Comparison of ENCODE assay signal across 10 cellular contexts in the genomic region with DNA sequence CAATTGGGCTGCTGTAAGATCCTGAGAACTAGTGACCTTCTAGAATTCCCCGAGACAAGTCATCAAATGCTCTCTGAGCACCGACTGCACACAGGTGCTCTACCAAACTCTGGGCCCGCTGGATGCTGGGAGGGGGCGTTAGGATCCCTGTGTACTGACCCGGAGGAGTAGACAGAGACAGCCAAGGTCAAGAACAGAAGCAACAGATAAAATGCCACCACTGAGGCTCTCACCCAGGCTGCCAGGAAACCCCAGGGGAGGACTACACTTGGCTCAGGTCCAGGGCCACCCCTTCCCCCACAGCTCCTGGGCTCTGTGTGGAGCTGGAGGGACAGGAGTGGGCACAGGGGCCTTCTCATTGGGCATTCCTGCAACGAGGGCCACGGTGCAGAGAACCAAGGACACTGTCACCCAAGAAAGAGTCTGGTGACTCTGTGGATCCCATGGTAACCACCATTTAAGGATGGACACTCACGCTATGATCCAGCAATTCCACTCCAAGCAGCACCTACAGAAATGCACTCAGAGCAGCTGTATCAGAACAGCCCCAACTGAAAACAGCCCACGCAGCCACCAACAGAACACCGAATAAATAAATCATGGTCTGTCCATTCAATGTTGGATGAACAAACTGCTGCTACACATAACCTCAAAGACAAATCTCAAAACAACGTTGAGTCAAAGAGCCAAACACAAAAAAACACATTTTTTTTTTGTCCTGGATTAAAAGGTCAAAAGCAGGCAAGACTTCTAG. TPM values are rescaled to one million over a fixed set of nuclear protein-coding genes. Genes with fewer than 3 reads are reported as not detected.
DNase-seq lines count a peak whose midpoint lies in the region; ATAC-seq and TF ChIP-seq lines count a peak whose summit lies in the region.
"Had no signal": no experiment of that assay in that cellular context is flagged by ENCODE, and none has a peak within 500 bp of the region (broad histone marks: within the 10 kb centered on the region; RNA-seq: fewer than 3 reads in every experiment).

No MANE protein-coding gene starts in this region.

- TF ChIP-seq POLR2A in GM18505 (IDR thresholded peaks at IDR 0.05; ENCODE audit: borderline replicate concordance, extremely low read depth, insufficient read depth, insufficient read length) (no peak), upper lobe of left lung (IDR thresholded peaks at IDR 0.05) (no peak)

- H3K4me1 ChIP-seq in neutrophil (ENCODE audit: control insufficient read depth in 1 of 2, insufficient read depth in 1 of 2, low read depth in 1 of 2, low read length in 1 of 2) (peaks cover 68 to 82% of the 10 kb centered on the region in 2 experiments), ascending aorta (peaks cover 6 to 32% of the 10 kb centered on the region in 2 donors), upper lobe of left lung (peaks cover 72 to 90% (median 83%) of the 10 kb centered on the region in 4 donors)

- H3K27me3 ChIP-seq in neutrophil (no peaks in the 10 kb centered on the region), ascending aorta (no peaks in the 10 kb centered on the region), upper lobe of left lung (no peaks in the 10 kb centered on the region)

- H3K27me3 Mint-ChIP-seq in activated B cell treated with CpG ODN at 0.5 μM for 24 hours, result no peaks in the 10 kb centered on the region

- POLR2A ChIA-PET in activated B cell treated with CpG ODN at 0.5 μM for 24 hours (lab: Charles Lee), result interaction anchor here (0.6 to 11.8 kb wide), 20 partner anchors 10 to 960 kb away, joined by 3 to 242 read pairs (median 8); a partner anchor contains a TSS

- peak; percentile 2 for ATAC-seq in GM18505 (IDR thresholded peaks at IDR 0.05; ENCODE audit: unreplicated experiment)
- peak; percentile 3 for ATAC-seq in HG02759 (IDR thresholded peaks at IDR 0.05; ENCODE audit: unreplicated experiment)
- ATAC-seq in activated B cell treated with CpG ODN at 0.5 μM for 24 hours (ENCODE audit: low read depth), result peak; percentile 1
- ATAC-seq in HG03342 (IDR thresholded peaks at IDR 0.05; ENCODE audit: unreplicated experiment), result no peak
- no peak for ATAC-seq in upper lobe of left lung (ENCODE audit: low FRiP score in 2 of 2)
- ATAC-seq in HG02884 (IDR thresholded peaks at IDR 0.05; ENCODE audit: unreplicated experiment), result no peak

- H3K4me3 ChIP-seq in neutrophil (ENCODE audit: low read depth in 1 of 2, low read length in 1 of 2) (peak overlapping the region; percentile 30 to 45), ascending aorta (no peak overlapping the region), upper lobe of left lung (no peak overlapping the region)
- H3K4me3 ChIP-seq: lung had no signal

- no peak for TF ChIP-seq EP300 in upper lobe of left lung (IDR thresholded peaks at IDR 0.05)

- H3K36me3 ChIP-seq in neutrophil (no peaks in the 10 kb centered on the region), ascending aorta (no peaks in the 10 kb centered on the region), upper lobe of left lung (no peaks in the 10 kb centered on the region)

- H3K9me3 ChIP-seq in neutrophil (no peaks in the 10 kb centered on the region), ascending aorta (no peaks in the 10 kb centered on the region), upper lobe of left lung (no peaks in the 10 kb centered on the region)

- no peak for DNase-seq in activated B cell treated with CpG ODN at 0.5 μM for 24 hours
- no peak for DNase-seq in ascending aorta (ENCODE audit: low spot score in 2 of 2)
- DNase-seq in upper lobe of left lung, result no peak

- H3K36me3 Mint-ChIP-seq in activated B cell treated with CpG ODN at 0.5 μM for 24 hours (ENCODE audit: low read depth), result peaks cover 18% of the 10 kb centered on the region

- peak overlapping the region; percentile 99 for H3K27ac Mint-ChIP-seq in activated B cell treated with CpG ODN at 0.5 μM for 24 hours

- CTCF ChIA-PET in activated B cell treated with CpG ODN at 0.5 μM for 24 hours (lab: Charles Lee), result interaction anchor here (1.4 kb wide), 2 partner anchors 15 to 39 kb away, joined by 4 to 6 read pairs; a partner anchor contains a TSS

- peaks cover 95% of the 10 kb centered on the region for H3K4me1 Mint-ChIP-seq in activated B cell treated with CpG ODN at 0.5 μM for 24 hours

- intact Hi-C loops in activated B cell treated with CpG ODN at 0.5 μM for 24 hours (cut with micrococcal nuclease) (loop anchor here (1.0 to 5.0 kb wide), 11 partner anchors 16 to 718 kb away; a partner anchor contains a TSS), ascending aorta (cut with DNase I) (no loop called here)

- WGBS in upper lobe of left lung, 2 donors, result 75 to 88% methylated on average over 5 to 11 of the region's 11 CpGs

- peak overlapping the region; percentile 94 for H3K4me3 Mint-ChIP-seq in activated B cell treated with CpG ODN at 0.5 μM for 24 hours

- TF ChIP-seq CTCF in activated B cell treated with CpG ODN at 0.5 μM for 24 hours (IDR thresholded peaks at IDR 0.05) (no peak), neutrophil (IDR thresholded peaks at IDR 0.05) (no peak), ascending aorta (IDR thresholded peaks at IDR 0.05) (no peak), upper lobe of left lung (IDR thresholded peaks at IDR 0.05) (no peak)

- H3K27ac ChIP-seq in neutrophil, result peak overlapping the region; percentile 85
- peak overlapping the region in 1 of 2 donors; percentile 20 for H3K27ac ChIP-seq in ascending aorta
- H3K27ac ChIP-seq in upper lobe of left lung, result peak overlapping the region in 1 of 4 donors; percentile 72
- H3K27ac ChIP-seq: SK-N-MC had no signal

- H3K9me3 Mint-ChIP-seq in activated B cell treated with CpG ODN at 0.5 μM for 24 hours, result no peaks in the 10 kb centered on the region

RNA-seq across cellular contexts. Expression of a gene that starts 16.8 kb away (rescaled TPM):
- total RNA-seq in activated B cell treated with CpG ODN at 0.5 μM for 24 hours (41.6 and 51.7 TPM in 2 replicates), ascending aorta (56.3 TPM), upper lobe of left lung (10 to 100 TPM; 48.5 to 60.8 (median 53.2) TPM)

RNA-seq across cellular contexts. Expression of a gene that starts 39.0 kb away (rescaled TPM):
- total RNA-seq in activated B cell treated with CpG ODN at 0.5 μM for 24 hours (32.0 and 36.1 TPM in 2 replicates), ascending aorta (3.5 TPM), upper lobe of left lung (10 to 100 TPM; 12.6 to 26.5 (median 13.8) TPM)

RNA-seq across cellular contexts. Expression of a gene that starts 46.8 kb away (rescaled TPM):
- total RNA-seq in activated B cell treated with CpG ODN at 0.5 μM for 24 hours, result 70.9 and 89.3 TPM in 2 replicates
- 13.8 TPM for total RNA-seq in ascending aorta
- total RNA-seq in upper lobe of left lung, result 10 to 100 TPM; 10.8 to 38.6 (median 22.0) TPM

Comparison
In these comparisons a context has a peak if more than half of its experiments do, and no peak if none do; other contexts are left out.
1. ATAC-seq: peak in GM18505 (single experiment), HG02759 (single experiment) and activated B cell treated with CpG ODN at 0.5 μM for 24 hours (single experiment); none in HG03342 (single experiment), upper lobe of left lung (0 of 2) and HG02884 (single experiment).
2. H3K4me3 ChIP-seq: peak in neutrophil (2 of 2); none in ascending aorta (0 of 2) and upper lobe of left lung (0 of 4).